26 cellular contexts compared by ENCODE assay signal in the genomic region with DNA sequence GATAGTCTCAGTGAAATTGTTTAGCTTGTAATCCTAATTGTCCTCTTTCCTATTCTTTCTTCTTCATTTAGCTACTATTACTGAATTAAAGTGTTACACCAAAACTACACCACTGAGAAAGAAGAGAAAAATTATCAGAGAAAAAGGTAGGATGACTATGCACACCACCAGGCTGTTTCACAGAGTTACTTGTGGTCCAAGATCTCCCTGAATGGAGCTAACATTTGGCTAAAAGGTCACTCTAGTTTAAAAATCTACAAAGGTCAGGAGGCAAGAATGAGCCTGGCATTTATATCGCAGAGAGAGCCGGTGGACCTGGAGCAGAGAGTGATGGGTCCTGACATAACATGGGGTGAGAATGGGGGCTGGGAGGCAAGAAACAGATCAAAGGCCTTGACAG.
"Had no signal": no experiment of that assay in that cellular context is flagged by ENCODE, and none has a peak within 500 bp of the region (broad histone marks: within the 10 kb centered on the region; RNA-seq: fewer than 3 reads in every experiment).

No MANE protein-coding gene starts in this region.

- H3K4me3 Mint-ChIP-seq: activated CD4-positive, alpha-beta T cell treated with anti-CD3 and anti-CD28 coated beads, Interleukin-2, amount 10 ng/mL, durations not matched to agents 7 days and 5 days; activated naive CD4-positive, alpha-beta T cell treated with anti-CD3 and anti-CD28 coated beads for 36 hours; activated T-cell treated with anti-CD3 and anti-CD28 coated beads, Interleukin-2, amount 50 U/mL, for 24 hours; effector memory CD8-positive, alpha-beta T cell; natural killer cell treated with Interleukin-12 subunit alpha and Interleukin-12 subunit beta and Interleukin-15 and Interleukin-18, amount 100 ng/mL, for 72 hours; T-helper 17 cell had no signal

- H3K27me3 ChIP-seq: body of pancreas, esophagus muscularis mucosa, gastroesophageal sphincter, neutrophil, ovary, right lobe of liver, tibial artery had no signal

- ATAC-seq: activated CD4-positive, CD25-positive, alpha-beta regulatory T cell treated with anti-CD3 and anti-CD28 coated beads, Interleukin-2, amount 50 U/mL, for 24 hours; body of pancreas; effector memory CD8-positive, alpha-beta T cell; gastroesophageal sphincter; natural killer cell treated with Interleukin-12 subunit alpha and Interleukin-12 subunit beta and Interleukin-15 and Interleukin-18, amount 100 ng/mL, for 72 hours; right lobe of liver; T-helper 17 cell had no signal

- H3K9me3 ChIP-seq: body of pancreas, esophagus muscularis mucosa, gastroesophageal sphincter, left ventricle myocardium inferior, neutrophil, ovary, right lobe of liver, tibial artery had no signal

- H3K27ac Mint-ChIP-seq: activated CD4-positive, alpha-beta T cell treated with anti-CD3 and anti-CD28 coated beads, Interleukin-2, amount 10 ng/mL, durations not matched to agents 7 days and 5 days; activated naive CD4-positive, alpha-beta T cell treated with anti-CD3 and anti-CD28 coated beads for 36 hours; activated T-cell treated with anti-CD3 and anti-CD28 coated beads, Interleukin-2, amount 50 U/mL, for 24 hours; natural killer cell treated with Interleukin-12 subunit alpha and Interleukin-12 subunit beta and Interleukin-15 and Interleukin-18, amount 100 ng/mL, for 72 hours; T-helper 17 cell had no signal

- H3K27ac ChIP-seq: body of pancreas, left ventricle myocardium inferior, neutrophil, ovary, right lobe of liver, tibial artery had no signal

- H3K27me3 Mint-ChIP-seq: activated CD4-positive, alpha-beta T cell treated with anti-CD3 and anti-CD28 coated beads, Interleukin-2, amount 10 ng/mL, durations not matched to agents 7 days and 5 days; activated T-cell treated with anti-CD3 and anti-CD28 coated beads, Interleukin-2, amount 50 U/mL, for 24 hours; effector memory CD8-positive, alpha-beta T cell; natural killer cell treated with Interleukin-12 subunit alpha and Interleukin-12 subunit beta and Interleukin-15 and Interleukin-18, amount 100 ng/mL, for 72 hours; T-helper 17 cell had no signal

- H3K9me3 Mint-ChIP-seq: activated CD4-positive, alpha-beta T cell treated with anti-CD3 and anti-CD28 coated beads, Interleukin-2, amount 10 ng/mL, durations not matched to agents 7 days and 5 days; activated naive CD4-positive, alpha-beta T cell treated with anti-CD3 and anti-CD28 coated beads for 36 hours; activated T-cell treated with anti-CD3 and anti-CD28 coated beads, Interleukin-2, amount 50 U/mL, for 24 hours; effector memory CD8-positive, alpha-beta T cell; natural killer cell treated with Interleukin-12 subunit alpha and Interleukin-12 subunit beta and Interleukin-15 and Interleukin-18, amount 100 ng/mL, for 72 hours had no signal

- H3K4me1 Mint-ChIP-seq: activated CD4-positive, alpha-beta T cell treated with anti-CD3 and anti-CD28 coated beads, Interleukin-2, amount 10 ng/mL, durations not matched to agents 7 days and 5 days had no signal

- H3K4me1 ChIP-seq: right lobe of liver had no signal

- DNase-seq: activated CD4-positive, alpha-beta T cell treated with anti-CD3 and anti-CD28 coated beads, Interleukin-2, amount 10 ng/mL, durations not matched to agents 7 days and 5 days; activated CD8-positive, alpha-beta memory T cell treated with anti-CD3 and anti-CD28 coated beads for 24 hours; activated CD8-positive, alpha-beta memory T cell treated with anti-CD3 and anti-CD28 coated beads, Interleukin-2, amount 50 U/mL, for 4 hours; activated naive CD4-positive, alpha-beta T cell treated with anti-CD3 and anti-CD28 coated beads for 36 hours; activated T-cell treated with anti-CD3 and anti-CD28 coated beads, Interleukin-2, amount 50 U/mL, for 24 hours; anterior cingulate cortex; body of pancreas; effector memory CD8-positive, alpha-beta T cell; head of caudate nucleus; hypothalamus; left ventricle myocardium inferior; mammary epithelial cell; ovary; right lobe of liver; small intestine; stimulated activated CD4-positive, alpha-beta T cell treated with anti-CD3 and anti-CD28 coated beads, Interleukin-15, amount 100 ng/mL, for 24 hours; stimulated activated CD4-positive, alpha-beta T cell treated with anti-CD3 and anti-CD28 coated beads, Interleukin-2, amount 100 ng/mL, for 48 hours; stimulated activated CD8-positive, alpha-beta memory T cell treated with anti-CD3 and anti-CD28 coated beads, Interleukin-4, amount 100 ng/mL, for 48 hours; stimulated activated naive CD4-positive, alpha-beta T cell treated with Interleukin-2 at 50 U/mL for 16 hours; T-helper 17 cell; tibial artery had no signal
